Comparison of ENCODE assay signal across 23 cellular contexts in genomic region chr20:5044075-5044620, GRCh38.
"Had no signal": no experiment of that assay in that cellular context is flagged by ENCODE, and none has a peak within 500 bp of the region (broad histone marks: within the 10 kb centered on the region; RNA-seq: fewer than 3 reads in every experiment).

No MANE protein-coding gene starts in this region.

- DNase-seq: activated CD4-positive, alpha-beta T cell treated with anti-CD3 and anti-CD28 coated beads, Interleukin-2, amount 10 ng/mL, durations not matched to agents 7 days and 5 days; activated CD8-positive, alpha-beta memory T cell treated with anti-CD3 and anti-CD28 coated beads, Interleukin-2, amount 50 U/mL, for 4 hours; activated CD8-positive, alpha-beta T cell treated with anti-CD3 and anti-CD28 coated beads, Interleukin-2, amount 10 ng/mL, durations not matched to agents 7 days and 5 days; activated naive CD4-positive, alpha-beta T cell treated with anti-CD3 and anti-CD28 coated beads, Interleukin-2, amount 10 ng/mL, durations not matched to agents 7 days and 5 days; activated naive CD8-positive, alpha-beta T cell treated with anti-CD3 and anti-CD28 coated beads, Interleukin-2, amount 50 U/mL, for 24 hours; activated T-cell treated with anti-CD3 and anti-CD28 coated beads, Interleukin-2, amount 50 U/mL, for 4 hours; anterior cingulate cortex; brain microvascular endothelial cell; central memory CD4-positive, alpha-beta T cell; colonic mucosa; foreskin melanocyte; heart left ventricle; kidney; midbrain; retina; stimulated activated CD4-positive, alpha-beta T cell treated with anti-CD3 and anti-CD28 coated beads, Interleukin-12 subunit alpha, Interleukin-12 subunit beta, amount 100 ng/mL, for 4 hours; stimulated activated CD4-positive, alpha-beta T cell treated with anti-CD3 and anti-CD28 coated beads, Interleukin-1b, Interleukin-23, amount 100 ng/mL, for 48 hours; stimulated activated CD8-positive, alpha-beta memory T cell treated with anti-CD3 and anti-CD28 coated beads, Interleukin-4, amount 100 ng/mL, for 48 hours; stimulated activated naive CD4-positive, alpha-beta T cell treated with Interleukin-2 at 50 U/mL for 16 hours; tibial artery had no signal

- H3K36me3 ChIP-seq: brain microvascular endothelial cell, colonic mucosa, heart left ventricle, tibial artery had no signal

- H3K4me3 ChIP-seq: colonic mucosa, heart left ventricle, lung, tibial artery had no signal

- H3K27me3 ChIP-seq: brain microvascular endothelial cell, colonic mucosa, heart left ventricle, tibial artery had no signal

- ATAC-seq: activated CD4-positive, CD25-positive, alpha-beta regulatory T cell treated with anti-CD3 and anti-CD28 coated beads, Interleukin-2, amount 50 U/mL, for 24 hours; activated CD8-positive, alpha-beta T cell treated with anti-CD3 and anti-CD28 coated beads, Interleukin-2, amount 10 ng/mL, durations not matched to agents 7 days and 5 days; activated naive CD8-positive, alpha-beta T cell treated with anti-CD3 and anti-CD28 coated beads, Interleukin-2, amount 50 U/mL, for 24 hours; activated T-cell treated with anti-CD3 and anti-CD28 coated beads, Interleukin-2, amount 50 U/mL, for 4 hours; heart left ventricle; left lobe of liver had no signal

- H3K9me3 ChIP-seq: colonic mucosa, heart left ventricle, tibial artery had no signal

- H3K27ac ChIP-seq: brain microvascular endothelial cell, colonic mucosa, heart left ventricle, tibial artery had no signal

- H3K4me1 ChIP-seq: colonic mucosa had no signal
